14 cellular contexts compared by ENCODE assay signal in the genomic region with DNA sequence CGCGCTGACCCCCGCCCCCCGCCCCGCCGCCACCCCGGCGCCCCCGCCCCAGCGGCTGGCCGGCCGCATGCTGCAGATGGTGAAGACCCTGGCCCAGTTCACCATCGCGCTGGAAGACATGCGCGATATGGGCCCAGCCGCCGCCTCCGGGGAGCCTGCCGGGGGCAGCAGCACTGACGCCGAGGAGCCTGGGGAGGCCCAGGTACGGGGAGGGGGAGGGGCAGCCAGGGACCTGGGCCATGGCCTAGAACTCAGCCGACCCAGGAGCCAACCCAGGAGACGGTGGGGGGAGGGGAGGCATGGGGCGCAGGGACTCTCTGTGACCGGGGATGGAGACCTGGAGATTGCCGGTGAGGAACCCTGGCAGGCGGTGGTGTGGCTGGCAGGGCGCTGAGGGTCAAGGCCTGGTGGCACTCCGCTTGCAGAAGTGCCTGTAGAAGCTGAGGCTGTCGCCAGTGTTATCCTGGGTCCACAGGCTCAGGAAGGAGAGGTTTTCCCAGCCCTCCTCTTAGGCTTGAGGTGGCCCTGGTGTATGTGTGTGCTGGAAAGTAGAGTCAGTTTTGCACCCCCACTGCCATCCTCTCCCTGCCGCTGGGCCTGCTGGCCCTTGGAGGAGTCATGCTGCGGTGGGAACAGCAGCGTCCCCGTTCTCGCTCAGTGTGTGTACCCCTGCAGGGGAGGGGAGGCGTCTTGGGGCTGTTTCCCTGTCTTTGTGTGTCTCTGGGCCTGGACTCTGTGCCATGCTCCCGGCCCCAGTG. TPM values are rescaled to one million over a fixed set of nuclear protein-coding genes. Genes with fewer than 3 reads are reported as not detected.
DNase-seq lines count a peak whose midpoint lies in the region; ATAC-seq, FAIRE-seq and TF ChIP-seq lines count a peak whose summit lies in the region.
"Had no signal": no experiment of that assay in that cellular context is flagged by ENCODE, and none has a peak within 500 bp of the region (broad histone marks: within the 10 kb centered on the region; RNA-seq: fewer than 3 reads in every experiment).

No MANE protein-coding gene starts in this region.

- intact Hi-C loops in pancreas (cut with DNase I) = no loop called here

- H3K4me1 ChIP-seq in gastroesophageal sphincter (peaks cover 0 to 87% (median 40%) of the 10 kb centered on the region in 3 donors), pancreas (no peaks in the 10 kb centered on the region)

- H3K27ac ChIP-seq in 22Rv1 (no peak overlapping the region), gastroesophageal sphincter (peak overlapping the region in 3 of 4 donors; percentile 49 to 76 (median 50)), pancreas (no peak overlapping the region)

- no peak for TF ChIP-seq EP300 in gastroesophageal sphincter (IDR thresholded peaks at IDR 0.05)

- DNase-seq in NCI-H1092 treated with DMSO at 0.1 percent for 48 hours (lab: John Stamatoyannopoulos, UW) (peak; percentile 31), pancreas (no peak), NCI-H1436 (lab: John Stamatoyannopoulos, UW) (no peak)
- DNase-seq: immature natural killer cell; NCI-H2081 treated with DMSO at 0.1 percent for 48 hours; stimulated activated naive CD4-positive, alpha-beta T cell treated with Interleukin-2 at 50 U/mL for 16 hours had no signal

- H3K36me3 ChIP-seq in gastroesophageal sphincter (peaks cover 0 to 17% of the 10 kb centered on the region in 2 donors), pancreas (no peaks in the 10 kb centered on the region)

- H3K4me3 ChIP-seq in gastroesophageal sphincter (peak overlapping the region; percentile 8 to 56), pancreas (peak overlapping the region in 3 of 4 donors; percentile 18 to 47 (median 41))

- H3K27me3 ChIP-seq in gastroesophageal sphincter = no peaks in the 10 kb centered on the region
- no peaks in the 10 kb centered on the region for H3K27me3 ChIP-seq in pancreas

- peak; percentile 22 for TF ChIP-seq CTCF in 22Rv1 (IDR thresholded peaks at IDR 0.05)
- TF ChIP-seq CTCF in gastroesophageal sphincter (IDR thresholded peaks at IDR 0.05) = no peak
- no peak for TF ChIP-seq CTCF in pancreas (IDR thresholded peaks at IDR 0.05)

- ATAC-seq in gastroesophageal sphincter (no peak), pancreas (peak in 3 of 4 donors; percentile 11 to 37 (median 29)), GM18498 (IDR thresholded peaks at IDR 0.05; ENCODE audit: unreplicated experiment) (no peak), HG03354 (IDR thresholded peaks at IDR 0.05; ENCODE audit: poor library complexity, severe bottlenecking, unreplicated experiment) (no peak), GM18517 (IDR thresholded peaks at IDR 0.05; ENCODE audit: unreplicated experiment) (no peak)
- ATAC-seq: HepG2; natural killer cell treated with Interleukin-12 subunit alpha and Interleukin-12 subunit beta and Interleukin-15 and Interleukin-18, amount 100 ng/mL, for 72 hours had no signal

- no peak for FAIRE-seq in pancreas (lab: Jason Lieb, UNC)
- FAIRE-seq: HepG2, RCC 7860 had no signal

- no peak for TF ChIP-seq POLR2A in gastroesophageal sphincter (IDR thresholded peaks at IDR 0.05)

- 0 to 53% methylated on average over 1 to 5 of the region's 39 CpGs for WGBS in gastroesophageal sphincter (ENCODE audit: low coverage in 1 of 2), 2 donors
- 32 to 33% methylated on average over 30 to 39 of the region's 39 CpGs for WGBS in pancreas, 2 donors

- H3K9me3 ChIP-seq in gastroesophageal sphincter = no peaks in the 10 kb centered on the region
- no peaks in the 10 kb centered on the region for H3K9me3 ChIP-seq in pancreas

RNA-seq across cellular contexts. Expression of gene RELT, which starts 32.9 kb away (rescaled TPM):
- total RNA-seq in gastroesophageal sphincter (1 to 10 TPM; 2.3 to 5.7 (median 3.5) TPM), pancreas (1 to 10 TPM in 2 of 6 donors, under 1 TPM in 4; 0.23 to 4.7 (median 0.75) TPM)
- under 1 TPM; 0.59 to 0.91 TPM for polyA plus RNA-seq in pancreas

RNA-seq across cellular contexts. Expression of gene ARHGEF17, which starts 35.2 kb away (rescaled TPM):
- total RNA-seq in gastroesophageal sphincter (100 to 1,000 TPM in 1 of 4 donors, 10 to 100 TPM in 3; 52.5 to 169 (median 84.4) TPM), pancreas (10 to 100 TPM in 2 of 6 donors, 1 to 10 TPM in 4; 7.0 to 21.1 (median 9.8) TPM)
- polyA plus RNA-seq in pancreas = 10 to 100 TPM; 21.8 to 24.0 TPM
- polyA plus RNA-seq: immature natural killer cell had no signal

Comparison
In these comparisons a context has a peak if more than half of its experiments do, and no peak if none do; other contexts are left out.
1. H3K27ac ChIP-seq: peak in gastroesophageal sphincter (3 of 4); none in 22Rv1 (single experiment) and pancreas (0 of 4).
2. ATAC-seq: peak in pancreas (3 of 4); none in gastroesophageal sphincter (single experiment), GM18498 (single experiment), HG03354 (single experiment) and GM18517 (single experiment).